In genomic region chr9:93210974-93211653, GRCh38 we compare ENCODE assay signal across 18 cellular contexts. TPM values are rescaled to one million over a fixed set of nuclear protein-coding genes. Genes with fewer than 3 reads are reported as not detected.
DNase-seq lines count a peak whose midpoint lies in the region; ATAC-seq, FAIRE-seq and TF ChIP-seq lines count a peak whose summit lies in the region.
"Had no signal": no experiment of that assay in that cellular context is flagged by ENCODE, and none has a peak within 500 bp of the region (broad histone marks: within the 10 kb centered on the region; RNA-seq: fewer than 3 reads in every experiment).

No MANE protein-coding gene starts in this region.

- H3K9me3 ChIP-seq in small intestine (ENCODE audit: control insufficient read depth, low read depth): no peaks in the 10 kb centered on the region

- H3K27ac Mint-ChIP-seq in activated naive CD8-positive, alpha-beta T cell treated with anti-CD3 and anti-CD28 coated beads, Interleukin-2, amount 50 U/mL, for 24 hours: no peak overlapping the region
- H3K27ac Mint-ChIP-seq in activated naive CD8-positive, alpha-beta T cell treated with anti-CD3 and anti-CD28 coated beads for 36 hours: no peak overlapping the region
- H3K27ac Mint-ChIP-seq in activated T-helper 17 cell treated with anti-CD3 and anti-CD28 coated beads, Interleukin-2, amount 50 U/mL, for 72 hours: no peak overlapping the region
- H3K27ac Mint-ChIP-seq: HFFc6 had no signal

- H3K27me3 ChIP-seq in small intestine (ENCODE audit: control insufficient read depth in 2 of 2, insufficient read depth in 2 of 2, low read length in 2 of 2): no peaks in the 10 kb centered on the region

- H3K27ac ChIP-seq in small intestine (ENCODE audit: low read depth in 1 of 2, low read length in 1 of 2): peak overlapping the region; percentile 78 to 95
- H3K27ac ChIP-seq: C4-2B had no signal

- H3K27me3 Mint-ChIP-seq in activated naive CD8-positive, alpha-beta T cell treated with anti-CD3 and anti-CD28 coated beads, Interleukin-2, amount 50 U/mL, for 24 hours: no peaks in the 10 kb centered on the region
- H3K27me3 Mint-ChIP-seq in activated naive CD8-positive, alpha-beta T cell treated with anti-CD3 and anti-CD28 coated beads for 36 hours: no peaks in the 10 kb centered on the region
- no peaks in the 10 kb centered on the region for H3K27me3 Mint-ChIP-seq in activated T-helper 17 cell treated with anti-CD3 and anti-CD28 coated beads, Interleukin-2, amount 50 U/mL, for 72 hours

- peak; percentile 8 for ATAC-seq in activated naive CD8-positive, alpha-beta T cell treated with anti-CD3 and anti-CD28 coated beads, Interleukin-2, amount 50 U/mL, for 24 hours
- peak; percentile 68 for ATAC-seq in activated T-helper 17 cell treated with anti-CD3 and anti-CD28 coated beads, Interleukin-2, amount 50 U/mL, for 72 hours (replicated peaks)
- ATAC-seq in GM18868 (IDR thresholded peaks at IDR 0.05; ENCODE audit: unreplicated experiment): no peak

- H3K4me1 Mint-ChIP-seq in activated naive CD8-positive, alpha-beta T cell treated with anti-CD3 and anti-CD28 coated beads, Interleukin-2, amount 50 U/mL, for 24 hours: no peaks in the 10 kb centered on the region
- H3K4me1 Mint-ChIP-seq in activated naive CD8-positive, alpha-beta T cell treated with anti-CD3 and anti-CD28 coated beads for 36 hours: no peaks in the 10 kb centered on the region
- peaks cover 6% of the 10 kb centered on the region for H3K4me1 Mint-ChIP-seq in activated T-helper 17 cell treated with anti-CD3 and anti-CD28 coated beads, Interleukin-2, amount 50 U/mL, for 72 hours

- H3K4me3 ChIP-seq in small intestine (ENCODE audit: low read depth in 1 of 2, low read length in 2 of 2): no peak overlapping the region

- H3K4me3 Mint-ChIP-seq in activated naive CD8-positive, alpha-beta T cell treated with anti-CD3 and anti-CD28 coated beads, Interleukin-2, amount 50 U/mL, for 24 hours: no peak overlapping the region
- H3K4me3 Mint-ChIP-seq in activated naive CD8-positive, alpha-beta T cell treated with anti-CD3 and anti-CD28 coated beads for 36 hours: no peak overlapping the region
- no peak overlapping the region for H3K4me3 Mint-ChIP-seq in activated T-helper 17 cell treated with anti-CD3 and anti-CD28 coated beads, Interleukin-2, amount 50 U/mL, for 72 hours
- H3K4me3 Mint-ChIP-seq: HFFc6 had no signal

- peaks cover 0 to 13% of the 10 kb centered on the region in 2 donors for H3K4me1 ChIP-seq in small intestine (ENCODE audit: control insufficient read depth in 2 of 2, insufficient read depth in 1 of 2, low read depth in 1 of 2, low read length in 1 of 2)

- H3K36me3 Mint-ChIP-seq in activated naive CD8-positive, alpha-beta T cell treated with anti-CD3 and anti-CD28 coated beads, Interleukin-2, amount 50 U/mL, for 24 hours (ENCODE audit: low read depth): no peaks in the 10 kb centered on the region
- no peaks in the 10 kb centered on the region for H3K36me3 Mint-ChIP-seq in activated naive CD8-positive, alpha-beta T cell treated with anti-CD3 and anti-CD28 coated beads for 36 hours
- H3K36me3 Mint-ChIP-seq in activated T-helper 17 cell treated with anti-CD3 and anti-CD28 coated beads, Interleukin-2, amount 50 U/mL, for 72 hours (ENCODE audit: low read depth): no peaks in the 10 kb centered on the region

- FAIRE-seq in GM12891 (lab: Jason Lieb, UNC) (peak; percentile 64), small intestine (lab: Jason Lieb, UNC) (no peak)
- FAIRE-seq: D721Med, H54 had no signal

- H3K9me3 Mint-ChIP-seq in activated naive CD8-positive, alpha-beta T cell treated with anti-CD3 and anti-CD28 coated beads, Interleukin-2, amount 50 U/mL, for 24 hours: peaks cover 13% of the 10 kb centered on the region
- H3K9me3 Mint-ChIP-seq in activated naive CD8-positive, alpha-beta T cell treated with anti-CD3 and anti-CD28 coated beads for 36 hours: peaks cover 4% of the 10 kb centered on the region
- peaks cover 12% of the 10 kb centered on the region for H3K9me3 Mint-ChIP-seq in activated T-helper 17 cell treated with anti-CD3 and anti-CD28 coated beads, Interleukin-2, amount 50 U/mL, for 72 hours

- H3K36me3 ChIP-seq in small intestine (ENCODE audit: control insufficient read depth in 2 of 2, insufficient read depth in 2 of 2, low read length in 2 of 2): no peaks in the 10 kb centered on the region

- DNase-seq in activated naive CD8-positive, alpha-beta T cell treated with anti-CD3 and anti-CD28 coated beads, Interleukin-2, amount 50 U/mL, for 24 hours: no peak
- DNase-seq in activated naive CD8-positive, alpha-beta T cell treated with anti-CD3 and anti-CD28 coated beads for 36 hours: no peak
- DNase-seq in GM12891 (ENCODE audit: insufficient read length, low spot score) (no peak), small intestine (no peak)
- DNase-seq in stimulated activated naive CD4-positive, alpha-beta T cell (lab: John Stamatoyannopoulos, UW): no peak
- DNase-seq: HFFc6, KG1, MV-4-11, NCI-H1417, NCI-H187, NCI-H226, NCI-H524, NCI-H82 had no signal

- no peak for TF ChIP-seq POLR2A in GM12891 (IDR thresholded peaks at IDR 0.05; ENCODE audit: low read depth, low read length)

TF ChIP-seq in GM12891, 5 proteins besides CTCF, POLR2A, EP300 and RAD21:
- TF ChIP-seq TAF1 (IDR thresholded peaks at IDR 0.05; ENCODE audit: low read depth, low read length): no peak
- TF ChIP-seq PAX5 (IDR thresholded peaks at IDR 0.05; ENCODE audit: insufficient read depth, low read length, severe bottlenecking): no peak
- TF ChIP-seq POU2F2 (IDR thresholded peaks at IDR 0.05; ENCODE audit: low read depth, low read length): no peak
- no peak for TF ChIP-seq SPI1 (IDR thresholded peaks at IDR 0.05; ENCODE audit: low read depth, low read length)
- no peak for TF ChIP-seq POLR2AphosphoS5 (IDR thresholded peaks at IDR 0.05; ENCODE audit: low read depth, low read length)

RNA-seq across cellular contexts. Expression of gene WNK2, which starts 27.2 kb away (rescaled TPM):
- under 1 TPM; 0.88 to 0.89 TPM for total RNA-seq in activated naive CD8-positive, alpha-beta T cell treated with anti-CD3 and anti-CD28 coated beads for 36 hours
- not detected for polyA plus RNA-seq in GM12891 (2012; ENCODE audit: low read depth, missing spikeins)
- under 1 TPM; 0.39 to 0.93 TPM for total RNA-seq in activated T-helper 17 cell treated with anti-CD3 and anti-CD28 coated beads, Interleukin-2, amount 50 U/mL, for 72 hours
- polyA plus RNA-seq in small intestine: 10 to 100 TPM; 13.8 to 48.4 (median 19.2) TPM
- total RNA-seq: HFFc6 had no signal
